20 cellular contexts compared by ENCODE assay signal in genomic region chr11:75261902-75262361, GRCh38. TPM values are rescaled to one million over a fixed set of nuclear protein-coding genes. Genes with fewer than 3 reads are reported as not detected.
DNase-seq lines count a peak whose midpoint lies in the region; ATAC-seq lines count a peak whose summit lies in the region.
"Had no signal": no experiment of that assay in that cellular context is flagged by ENCODE, and none has a peak within 500 bp of the region (broad histone marks: within the 10 kb centered on the region; RNA-seq: fewer than 3 reads in every experiment).

No MANE protein-coding gene starts in this region.

- intact Hi-C loops in naive thymus-derived CD4-positive, alpha-beta T cell (cut with micrococcal nuclease) = loop anchor here in 1 of 2 donors (1.0 kb wide), 2 partner anchors 9 to 13 kb away; no protein-coding TSS in a partner anchor

- no peaks in the 10 kb centered on the region for H3K9me3 Mint-ChIP-seq in CD4-positive, CD25-positive, alpha-beta regulatory T cell
- H3K9me3 Mint-ChIP-seq in central memory CD8-positive, alpha-beta T cell = no peaks in the 10 kb centered on the region
- H3K9me3 Mint-ChIP-seq in naive thymus-derived CD4-positive, alpha-beta T cell = peaks cover 0 to 5% (median 0%) of the 10 kb centered on the region in 11 donors
- H3K9me3 Mint-ChIP-seq: activated naive CD4-positive, alpha-beta T cell treated with anti-CD3 and anti-CD28 coated beads, Interleukin-2, amount 50 U/mL, for 72 hours; brain had no signal

- H3K36me3 ChIP-seq in CD4-positive, CD25-positive, alpha-beta regulatory T cell (ENCODE audit: control insufficient read depth, insufficient read depth, low read length) = peaks cover 6% of the 10 kb centered on the region
- peaks cover 0 to 16% (median 0%) of the 10 kb centered on the region in 3 experiments for H3K36me3 ChIP-seq in naive thymus-derived CD4-positive, alpha-beta T cell (ENCODE audit: control insufficient read depth in 2 of 3, insufficient read depth in 3 of 3, low read length in 3 of 3)

- H3K36me3 Mint-ChIP-seq in CD4-positive, CD25-positive, alpha-beta regulatory T cell = no peaks in the 10 kb centered on the region
- peaks cover 4% of the 10 kb centered on the region for H3K36me3 Mint-ChIP-seq in central memory CD8-positive, alpha-beta T cell (ENCODE audit: insufficient read depth)
- peaks cover 0 to 11% (median 0%) of the 10 kb centered on the region in 5 donors for H3K36me3 Mint-ChIP-seq in naive thymus-derived CD4-positive, alpha-beta T cell
- H3K36me3 Mint-ChIP-seq: activated CD8-positive, alpha-beta memory T cell treated with anti-CD3 and anti-CD28 coated beads, Interleukin-2, amount 10 ng/mL, durations not matched to agents 7 days and 5 days; activated naive CD4-positive, alpha-beta T cell treated with anti-CD3 and anti-CD28 coated beads, Interleukin-2, amount 50 U/mL, for 72 hours; brain had no signal

- no peaks in the 10 kb centered on the region for H3K27me3 ChIP-seq in CD4-positive, CD25-positive, alpha-beta regulatory T cell (ENCODE audit: control insufficient read depth, insufficient read depth, low read length)
- H3K27me3 ChIP-seq in naive thymus-derived CD4-positive, alpha-beta T cell (ENCODE audit: control insufficient read depth in 2 of 2, insufficient read depth in 2 of 2, low read length in 2 of 2) = no peaks in the 10 kb centered on the region

- peak overlapping the region in 1 of 4 donors; percentile 66 for H3K4me3 Mint-ChIP-seq in CD4-positive, CD25-positive, alpha-beta regulatory T cell
- no peak overlapping the region for H3K4me3 Mint-ChIP-seq in central memory CD8-positive, alpha-beta T cell
- H3K4me3 Mint-ChIP-seq in naive thymus-derived CD4-positive, alpha-beta T cell = peak overlapping the region in 1 of 10 donors; percentile 79
- H3K4me3 Mint-ChIP-seq: activated CD8-positive, alpha-beta memory T cell treated with anti-CD3 and anti-CD28 coated beads, Interleukin-2, amount 10 ng/mL, durations not matched to agents 7 days and 5 days; brain had no signal

- H3K27ac Mint-ChIP-seq in CD4-positive, CD25-positive, alpha-beta regulatory T cell = peak overlapping the region; percentile 86 to 91 (median 90)
- H3K27ac Mint-ChIP-seq in central memory CD8-positive, alpha-beta T cell (ENCODE audit: low read depth) = peak overlapping the region; percentile 86
- peak overlapping the region in 6 of 9 donors; percentile 86 to 94 (median 92) for H3K27ac Mint-ChIP-seq in naive thymus-derived CD4-positive, alpha-beta T cell
- H3K27ac Mint-ChIP-seq: activated naive CD4-positive, alpha-beta T cell treated with anti-CD3 and anti-CD28 coated beads, Interleukin-2, amount 50 U/mL, for 72 hours; brain had no signal

- peaks cover 8 to 56% (median 21%) of the 10 kb centered on the region in 4 donors for H3K4me1 Mint-ChIP-seq in CD4-positive, CD25-positive, alpha-beta regulatory T cell
- peaks cover 32% of the 10 kb centered on the region for H3K4me1 Mint-ChIP-seq in central memory CD8-positive, alpha-beta T cell
- H3K4me1 Mint-ChIP-seq in naive thymus-derived CD4-positive, alpha-beta T cell = peaks cover 26 to 66% (median 58%) of the 10 kb centered on the region in 7 donors
- H3K4me1 Mint-ChIP-seq: brain had no signal

- CTCF ChIA-PET in naive thymus-derived CD4-positive, alpha-beta T cell (lab: Charles Lee) = interaction anchor here (1.2 to 5.3 kb wide), 7 partner anchors 9 to 121 kb away, joined by 3 to 45 read pairs (median 13); no protein-coding TSS in a partner anchor

- H3K27ac ChIP-seq in CD4-positive, CD25-positive, alpha-beta regulatory T cell (ENCODE audit: insufficient read depth, low read length, poor library complexity, severe bottlenecking) = no peak overlapping the region
- peak overlapping the region; percentile 18 for H3K27ac ChIP-seq in naive thymus-derived CD4-positive, alpha-beta T cell (ENCODE audit: low read depth, low read length)
- H3K27ac ChIP-seq: parathyroid adenoma had no signal

- H3K9me3 ChIP-seq in CD4-positive, CD25-positive, alpha-beta regulatory T cell (ENCODE audit: control insufficient read depth in 2 of 2, low read length in 2 of 2) = no peaks in the 10 kb centered on the region
- H3K9me3 ChIP-seq in naive thymus-derived CD4-positive, alpha-beta T cell (ENCODE audit: control insufficient read depth in 2 of 3, low read length in 3 of 3) = no peaks in the 10 kb centered on the region

- POLR2A ChIA-PET in naive thymus-derived CD4-positive, alpha-beta T cell (lab: Charles Lee) = interaction anchor here (0.7 to 4.6 kb wide), 5 partner anchors 10 to 138 kb away, joined by 3 to 104 read pairs (median 3); no protein-coding TSS in a partner anchor

- DNase-seq in 8988T (peak; percentile 12), NCI-H748 treated with DMSO at 0.1 percent for 48 hours (lab: John Stamatoyannopoulos, UW) (no peak), NCI-H774 (lab: John Stamatoyannopoulos, UW) (no peak), NCI-H446 (lab: John Stamatoyannopoulos, UW) (no peak)
- DNase-seq in CD4-positive, CD25-positive, alpha-beta regulatory T cell = no peak
- no peak for DNase-seq in central memory CD8-positive, alpha-beta T cell (ENCODE audit: low spot score in 2 of 2)
- DNase-seq in naive thymus-derived CD4-positive, alpha-beta T cell = no peak
- DNase-seq: activated CD4-positive, CD25-positive, alpha-beta regulatory T cell treated with anti-CD3 and anti-CD28 coated beads, Interleukin-2, amount 50 U/mL, for 72 hours; activated CD8-positive, alpha-beta memory T cell treated with anti-CD3 and anti-CD28 coated beads, Interleukin-2, amount 10 ng/mL, durations not matched to agents 7 days and 5 days; left ventricle myocardium superior; NCI-H1092; NCI-H2107; NCI-H524 treated with DMSO at 0.1 percent for 48 hours; stimulated activated CD4-positive, alpha-beta T cell treated with anti-CD3 and anti-CD28 coated beads, Interleukin-4, amount 100 ng/mL, for 1 hour; T-helper 9 cell had no signal

- ATAC-seq in CD4-positive, CD25-positive, alpha-beta regulatory T cell (ENCODE audit: low read depth in 2 of 2) = no peak
- ATAC-seq in central memory CD8-positive, alpha-beta T cell (replicated peaks; ENCODE audit: extremely low read depth, poor library complexity, severe bottlenecking) = no peak
- ATAC-seq in naive thymus-derived CD4-positive, alpha-beta T cell = no peak
- no peak for ATAC-seq in GM21367 (IDR thresholded peaks at IDR 0.05; ENCODE audit: unreplicated experiment)
- ATAC-seq: activated naive CD4-positive, alpha-beta T cell treated with anti-CD3 and anti-CD28 coated beads, Interleukin-2, amount 50 U/mL, for 72 hours had no signal

- peaks cover 5% of the 10 kb centered on the region for H3K27me3 Mint-ChIP-seq in CD4-positive, CD25-positive, alpha-beta regulatory T cell
- H3K27me3 Mint-ChIP-seq in central memory CD8-positive, alpha-beta T cell = no peaks in the 10 kb centered on the region
- H3K27me3 Mint-ChIP-seq in naive thymus-derived CD4-positive, alpha-beta T cell = peaks cover 0 to 13% (median 0%) of the 10 kb centered on the region in 5 donors

- H3K4me1 ChIP-seq in CD4-positive, CD25-positive, alpha-beta regulatory T cell (ENCODE audit: control insufficient read depth, insufficient read depth, low read length, poor library complexity, severe bottlenecking) = peaks cover 32% of the 10 kb centered on the region
- peaks cover 19 to 41% of the 10 kb centered on the region in 2 donors for H3K4me1 ChIP-seq in naive thymus-derived CD4-positive, alpha-beta T cell (ENCODE audit: control insufficient read depth in 2 of 2, insufficient read depth in 2 of 2, low read length in 2 of 2)
- H3K4me1 ChIP-seq: parathyroid adenoma had no signal

- no peak overlapping the region for H3K4me3 ChIP-seq in CD4-positive, CD25-positive, alpha-beta regulatory T cell (ENCODE audit: low read depth, low read length)
- H3K4me3 ChIP-seq in naive thymus-derived CD4-positive, alpha-beta T cell (ENCODE audit: low read length) = no peak overlapping the region

RNA-seq across cellular contexts. Expression of gene TPBGL, which starts 21.4 kb away (rescaled TPM):
- 0.12 TPM for total RNA-seq in CD4-positive, CD25-positive, alpha-beta regulatory T cell
- under 1 TPM in 1 of 4 donors, not detected in 3; 0.11 TPM for polyA plus RNA-seq in CD4-positive, CD25-positive, alpha-beta regulatory T cell
- under 1 TPM; 0.15 to 0.58 (median 0.27) TPM for total RNA-seq in naive thymus-derived CD4-positive, alpha-beta T cell
- polyA plus RNA-seq in naive thymus-derived CD4-positive, alpha-beta T cell = under 1 TPM in 1 of 2 donors, not detected in 1; 0.40 TPM
- total RNA-seq: left ventricle myocardium superior, skeletal muscle tissue had no signal
